In genomic region chr2:60439219-60439974, GRCh38 we compare ENCODE assay signal across 9 cellular contexts.
DNase-seq lines count a peak whose midpoint lies in the region; ATAC-seq and TF ChIP-seq lines count a peak whose summit lies in the region.
"Had no signal": no experiment of that assay in that cellular context is flagged by ENCODE, and none has a peak within 500 bp of the region (broad histone marks: within the 10 kb centered on the region; RNA-seq: fewer than 3 reads in every experiment).

No MANE protein-coding gene starts in this region.

- H3K9me3 Mint-ChIP-seq in type B pancreatic cell, result no peaks in the 10 kb centered on the region

- 43% methylated on average over 20 of the region's 20 CpGs for WGBS in right cardiac atrium

- no peak overlapping the region for H3K27ac Mint-ChIP-seq in type B pancreatic cell

- H3K4me1 Mint-ChIP-seq in type B pancreatic cell (ENCODE audit: unreplicated experiment), result peaks cover 43% of the 10 kb centered on the region

- CTCF ChIA-PET in AG04449 (lab: Yijun Ruan, JAX), result interaction anchor here (0.8 kb wide), 2 partner anchors 14 to 44 kb away, joined by 3 read pairs; no protein-coding TSS in a partner anchor

- POLR2A ChIA-PET in AG04449 (lab: Yijun Ruan, JAX), result no interaction called here

- peak; percentile 20 for TF ChIP-seq CTCF in AG04449 (IDR thresholded peaks at IDR 0.05; ENCODE audit: insufficient read depth, low read length, missing control alignments)
- peak; percentile 66 for TF ChIP-seq CTCF in type B pancreatic cell (conservative IDR thresholded peaks at IDR 0.05)

- no peak overlapping the region for H3K4me3 Mint-ChIP-seq in type B pancreatic cell

- DNase-seq in AG04449 (ENCODE audit: low read depth, low spot score), result no peak
- peak; percentile 85 for DNase-seq in RPMI8226
- peak; percentile 27 to 83 (median 79) for DNase-seq in right cardiac atrium
- DNase-seq in type B pancreatic cell (ENCODE audit: extremely low spot score, unreplicated experiment), result no peak
- DNase-seq in NCI-H1048 (lab: John Stamatoyannopoulos, UW), result no peak
- no peak for DNase-seq in NCI-H1417 treated with DMSO at 0.1 percent for 48 hours (lab: John Stamatoyannopoulos, UW)

- intact Hi-C loops in right cardiac atrium (cut with DNase I), result loop anchor here in 1 of 4 donors (10.0 kb wide), 1 partner anchor 95 kb away; no protein-coding TSS in a partner anchor

- no peaks in the 10 kb centered on the region for H3K4me1 ChIP-seq in right cardiac atrium (ENCODE audit: control insufficient read depth, insufficient read depth, low read length)

- H3K27ac ChIP-seq in right cardiac atrium (ENCODE audit: low read length), result peak overlapping the region; percentile 74

- H3K9me3 ChIP-seq in right cardiac atrium (ENCODE audit: control insufficient read depth, low read length), result no peaks in the 10 kb centered on the region

- no peaks in the 10 kb centered on the region for H3K27me3 ChIP-seq in right cardiac atrium (ENCODE audit: control insufficient read depth, insufficient read depth)

- ATAC-seq in GM18909 (IDR thresholded peaks at IDR 0.05; ENCODE audit: poor library complexity, unreplicated experiment), result peak; percentile 98
- ATAC-seq in HG02973 (IDR thresholded peaks at IDR 0.05; ENCODE audit: unreplicated experiment), result peak; percentile 97
- peak; percentile 81 to 82 for ATAC-seq in right cardiac atrium

- H3K4me3 ChIP-seq in AG04449 (ENCODE audit: low read depth, low read length) (no peak overlapping the region), right cardiac atrium (ENCODE audit: low read length) (peak overlapping the region; percentile 23)
- H3K4me3 ChIP-seq: skin epidermis had no signal

- H3K27me3 Mint-ChIP-seq in type B pancreatic cell, result no peaks in the 10 kb centered on the region

- H3K36me3 Mint-ChIP-seq in type B pancreatic cell, result no peaks in the 10 kb centered on the region

Comparison
In these comparisons a context has a peak if more than half of its experiments do, and no peak if none do; other contexts are left out.
1. DNase-seq: peak in RPMI8226 (single experiment) and right cardiac atrium (3 of 3); none in AG04449 (single experiment), type B pancreatic cell (single experiment), NCI-H1048 (single experiment) and NCI-H1417 treated with DMSO at 0.1 percent for 48 hours (single experiment).
2. Peak in every context shown above with its lines, with median percentiles within 50 percentile points of each other: ATAC-seq.